ENCODE assay signal across 9 cellular contexts in the genomic region with DNA sequence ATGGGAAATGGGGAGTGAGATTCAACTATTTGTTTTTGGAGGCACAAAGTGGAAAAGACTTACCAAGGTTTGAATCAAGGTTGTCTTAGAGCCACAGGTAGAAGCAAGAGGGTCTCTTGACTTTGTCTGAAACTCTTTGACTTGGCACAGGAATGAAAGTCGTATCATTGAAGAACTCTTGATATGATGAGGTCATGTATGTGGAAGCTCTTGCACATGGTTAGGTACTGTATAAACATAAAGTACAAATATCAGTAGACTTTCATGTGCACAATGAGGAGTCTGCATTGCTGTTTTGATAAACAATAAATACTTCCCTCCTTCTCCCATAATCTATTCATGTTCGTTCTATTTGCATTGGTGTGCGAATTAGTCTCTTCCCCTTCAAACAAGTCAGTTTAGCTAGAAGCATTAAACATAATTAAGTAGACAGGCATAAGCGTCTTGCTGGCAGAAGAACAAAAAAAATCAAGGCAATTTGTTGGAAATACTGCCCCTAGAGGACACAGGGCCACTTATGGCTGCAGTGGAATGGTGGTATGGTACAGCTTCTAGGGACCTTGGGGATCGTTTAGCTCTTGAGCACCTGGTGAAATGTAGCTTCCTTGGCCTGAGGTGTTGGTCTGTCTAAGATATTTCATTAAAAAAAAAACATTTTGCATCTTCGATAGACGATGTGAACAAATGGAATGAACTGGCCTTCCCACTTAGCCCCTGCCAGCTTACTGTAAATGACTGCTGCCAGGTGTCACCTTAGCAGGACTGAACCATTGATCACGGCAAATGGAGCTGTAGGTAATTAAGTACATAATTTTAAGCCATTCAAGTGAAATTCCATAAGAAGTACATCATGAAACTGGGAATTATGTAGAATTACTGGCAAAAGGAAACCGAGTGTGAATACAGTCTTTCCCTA.
A peak's percentile ranks its signal among the peaks of the same experiment; 100 is the strongest.
DNase-seq lines count a peak whose midpoint lies in the region; ATAC-seq, FAIRE-seq and TF ChIP-seq lines count a peak whose summit lies in the region.
"Had no signal": no experiment of that assay in that cellular context is flagged by ENCODE, and none has a peak within 500 bp of the region (broad histone marks: within the 10 kb centered on the region; RNA-seq: fewer than 3 reads in every experiment).

No MANE protein-coding gene starts in this region.

- H3K4me1 ChIP-seq in endothelial cell of umbilical vein (ENCODE audit: control insufficient read depth, extremely low read depth, insufficient read depth, low read length) (no peaks in the 10 kb centered on the region), small intestine (ENCODE audit: control insufficient read depth in 2 of 2, insufficient read depth in 1 of 2, low read depth in 1 of 2, low read length in 1 of 2) (no peaks in the 10 kb centered on the region)

- H3K9me3 ChIP-seq in endothelial cell of umbilical vein (replicated peaks; ENCODE audit: control insufficient read depth, insufficient read depth, low read length) (no peaks in the 10 kb centered on the region), small intestine (ENCODE audit: control insufficient read depth, low read depth) (no peaks in the 10 kb centered on the region)

- TF ChIP-seq POLR2A in endothelial cell of umbilical vein (IDR thresholded peaks at IDR 0.05; ENCODE audit: low read depth, low read length): no peak

- dilution Hi-C loops in endothelial cell of umbilical vein (cut with MboI; ENCODE audit: extremely low pct_ligation_motif_present, low sequenced_read_pairs): no loop called here

- CTCF ChIA-PET in endothelial cell of umbilical vein (lab: Charles Lee): interaction anchor here (0.9 to 2.0 kb wide), 10 partner anchors 8 to 367 kb away, joined by 3 to 6 read pairs (median 3); no protein-coding TSS in a partner anchor

- TF ChIP-seq CTCF in endothelial cell of umbilical vein (IDR thresholded peaks at IDR 0.05; ENCODE audit: extremely low read depth in 1 of 2, insufficient read depth in 1 of 2, low read depth in 1 of 2, low read length in 2 of 2): peak; percentile 41 to 49

- POLR2A ChIA-PET in endothelial cell of umbilical vein (lab: Charles Lee): no interaction called here

- FAIRE-seq in GM18507 (lab: Jason Lieb, UNC) (peak; percentile 38), endothelial cell of umbilical vein (lab: Jason Lieb, UNC) (no peak), small intestine (lab: Jason Lieb, UNC) (no peak)

- H3K36me3 ChIP-seq in endothelial cell of umbilical vein (ENCODE audit: control insufficient read depth in 2 of 2, extremely low read depth in 1 of 2, insufficient read depth in 2 of 2, low read length in 2 of 2) (no peaks in the 10 kb centered on the region), small intestine (ENCODE audit: control insufficient read depth in 2 of 2, insufficient read depth in 2 of 2, low read length in 2 of 2) (no peaks in the 10 kb centered on the region)

- no peak overlapping the region for H2AFZ ChIP-seq in endothelial cell of umbilical vein (ENCODE audit: low read depth, low read length)

- 64 to 75% (median 75%) methylated on average over 9 of the region's 9 CpGs for WGBS in small intestine, 3 donors

- no peak overlapping the region for H3K27ac ChIP-seq in endothelial cell of umbilical vein (ENCODE audit: insufficient read depth, low read depth, low read length)
- H3K27ac ChIP-seq in small intestine (ENCODE audit: low read depth in 1 of 2, low read length in 1 of 2): no peak overlapping the region

- BruUV-seq in endothelial cell of umbilical vein (replicated peaks; lab: Mats Ljungman, UMichigan): no TSS peak

- H3K4me2 ChIP-seq in endothelial cell of umbilical vein (ENCODE audit: insufficient read depth, low read length): no peak overlapping the region

- DNase-seq in AG08396 (ENCODE audit: low spot score): peak; percentile 21
- no peak for DNase-seq in GM18507 (ENCODE audit: extremely low spot score, insufficient read length, low read depth)
- peak; percentile 51 for DNase-seq in NCI-H82 treated with DMSO at 0.1 percent for 48 hours (lab: John Stamatoyannopoulos, UW; ENCODE audit: unreplicated experiment)
- peak; percentile 36 for DNase-seq in endothelial cell of umbilical vein (ENCODE audit: low read depth, low spot score)
- peak; percentile 37 for DNase-seq in small intestine
- DNase-seq in activated naive CD4-positive, alpha-beta T cell (lab: John Stamatoyannopoulos, UW): no peak

- intact Hi-C loops in endothelial cell of umbilical vein (cut with micrococcal nuclease): loop anchor here (10.0 kb wide), 2 partner anchors 316 to 466 kb away; no protein-coding TSS in a partner anchor

- H3K4me3 ChIP-seq in endothelial cell of umbilical vein (replicated peaks in 1 of 3; ENCODE audit: insufficient read depth in 1 of 3, low read depth in 1 of 3, low read length in 3 of 3) (no peak overlapping the region), small intestine (ENCODE audit: low read depth in 1 of 2, low read length in 2 of 2) (no peak overlapping the region)

- no peak overlapping the region for H3K9ac ChIP-seq in endothelial cell of umbilical vein (replicated peaks; ENCODE audit: extremely low read depth, insufficient read depth, low read length)

- H4K20me1 ChIP-seq in endothelial cell of umbilical vein (replicated peaks; ENCODE audit: control insufficient read depth, extremely low read depth, insufficient read depth, low read length): no peaks in the 10 kb centered on the region

- ATAC-seq in HG03432 (IDR thresholded peaks at IDR 0.05; ENCODE audit: unreplicated experiment) (no peak), HG03108 (IDR thresholded peaks at IDR 0.05; ENCODE audit: unreplicated experiment) (no peak)
- ATAC-seq: effector memory CD8-positive, alpha-beta T cell had no signal

- no peaks in the 10 kb centered on the region for H3K9me1 ChIP-seq in endothelial cell of umbilical vein (replicated peaks; ENCODE audit: control insufficient read depth, extremely low read depth, insufficient read depth, low read length)

- H3K27me3 ChIP-seq in endothelial cell of umbilical vein (ENCODE audit: control insufficient read depth in 2 of 2, insufficient read depth in 2 of 2, low read length in 2 of 2): no peaks in the 10 kb centered on the region
- no peaks in the 10 kb centered on the region for H3K27me3 ChIP-seq in small intestine (ENCODE audit: control insufficient read depth in 2 of 2, insufficient read depth in 2 of 2, low read length in 2 of 2)

- no peaks in the 10 kb centered on the region for H3K79me2 ChIP-seq in endothelial cell of umbilical vein (ENCODE audit: control insufficient read depth, insufficient read depth, low read length)

TF ChIP-seq in endothelial cell of umbilical vein, 7 proteins besides CTCF, POLR2A, EP300 and RAD21:
- no peak for TF ChIP-seq MYC (IDR thresholded peaks at IDR 0.05; ENCODE audit: low read depth, low read length)
- TF ChIP-seq FOS (IDR thresholded peaks at IDR 0.05; ENCODE audit: borderline replicate concordance, insufficient read depth, low read length): no peak
- TF ChIP-seq, protein P1, sequence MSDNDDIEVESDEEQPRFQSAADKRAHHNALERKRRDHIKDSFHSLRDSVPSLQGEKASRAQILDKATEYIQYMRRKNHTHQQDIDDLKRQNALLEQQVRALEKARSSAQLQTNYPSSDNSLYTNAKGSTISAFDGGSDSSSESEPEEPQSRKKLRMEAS (IDR thresholded peaks at IDR 0.05; ENCODE audit: insufficient read depth, insufficient read length): no peak
- no peak for TF ChIP-seq EZH2 (IDR thresholded peaks at IDR 0.05; ENCODE audit: borderline replicate concordance, low read depth, low read length, severe bottlenecking)
- no peak for TF ChIP-seq JUN (IDR thresholded peaks at IDR 0.05; ENCODE audit: borderline replicate concordance, insufficient read depth, insufficient read length, low read depth)
- TF ChIP-seq POLR2AphosphoS5 (IDR thresholded peaks at IDR 0.05; ENCODE audit: insufficient read depth, low read depth, low read length): no peak

Comparison
In these comparisons a context has a peak if more than half of its experiments do, and no peak if none do; other contexts are left out.
1. DNase-seq: peak in AG08396 (single experiment), NCI-H82 treated with DMSO at 0.1 percent for 48 hours (single experiment), endothelial cell of umbilical vein (single experiment) and small intestine (single experiment); none in GM18507 (single experiment) and activated naive CD4-positive, alpha-beta T cell (0 of 4).